1 cellular context compared by ENCODE assay signal in genomic region chr5:1171340-1171941, GRCh38.
TF ChIP-seq lines count a peak whose summit lies in the region.

No MANE protein-coding gene starts in this region.

TF ChIP-seq in K562, 482 proteins besides CTCF, POLR2A, EP300 and RAD21 (continued from another document and continues in another):
- no peak for TF ChIP-seq RREB1 (CRISPR knock-in tag; IDR thresholded peaks at IDR 0.05)
- TF ChIP-seq PRMT5 (CRISPR knock-in tag; IDR thresholded peaks at IDR 0.05): no peak
- no peak for TF ChIP-seq BRD4 (IDR thresholded peaks at IDR 0.05)
- peak; percentile 53; the same call in 1 of the 2 replicates for TF ChIP-seq ZEB2 (IDR thresholded peaks at IDR 0.05)
- TF ChIP-seq PATZ1 (CRISPR knock-in tag; IDR thresholded peaks at IDR 0.05; ENCODE audit: borderline replicate concordance): no peak
- TF ChIP-seq DMBX1 (CRISPR knock-in tag; IDR thresholded peaks at IDR 0.05; ENCODE audit: borderline replicate concordance): no peak
- no peak for TF ChIP-seq HDAC2 (IDR thresholded peaks at IDR 0.05)
- TF ChIP-seq STAT5B (CRISPR knock-in tag; IDR thresholded peaks at IDR 0.05): no peak
- no peak for TF ChIP-seq MLLT1 (IDR thresholded peaks at IDR 0.05)
- no peak for TF ChIP-seq FIP1L1 (IDR thresholded peaks at IDR 0.05; ENCODE audit: low read depth, low read length, poor library complexity, severe bottlenecking)
- TF ChIP-seq PBX2 (CRISPR knock-in tag; IDR thresholded peaks at IDR 0.05; ENCODE audit: low read depth): no peak
- TF ChIP-seq PBX2 (tag; conservative IDR thresholded peaks at IDR 0.05; ENCODE audit: low read depth): no peak
- no peak for TF ChIP-seq CEBPZ (IDR thresholded peaks at IDR 0.05; ENCODE audit: borderline replicate concordance, low read depth, low read length)
- no peak for TF ChIP-seq TSHZ1 (CRISPR knock-in tag; IDR thresholded peaks at IDR 0.05)
- TF ChIP-seq THAP12 (CRISPR knock-in tag; IDR thresholded peaks at IDR 0.05): no peak
- TF ChIP-seq TEAD4 (IDR thresholded peaks at IDR 0.05; ENCODE audit: low read length): peak; percentile 58
- TF ChIP-seq TEAD4 (CRISPR knock-in tag; IDR thresholded peaks at IDR 0.05; ENCODE audit: borderline replicate concordance): no peak
- no peak for TF ChIP-seq OTX1 (CRISPR knock-in tag; IDR thresholded peaks at IDR 0.05)
- no peak; a peak in 1 of 4 replicates for TF ChIP-seq FOXA3 (CRISPR knock-in tag; conservative IDR thresholded peaks at IDR 0.05 in 1 of 2, IDR thresholded peaks at IDR 0.05 in 1 of 2)
- no peak for TF ChIP-seq PHF21A (IDR thresholded peaks at IDR 0.05; ENCODE audit: borderline replicate concordance, low read depth)
- no peak for TF ChIP-seq HNRNPUL1 (IDR thresholded peaks at IDR 0.05; ENCODE audit: low read length)
- TF ChIP-seq ZHX1 (conservative IDR thresholded peaks at IDR 0.05; ENCODE audit: low read length): no peak
- no peak for TF ChIP-seq IRF9 (tag; IDR thresholded peaks at IDR 0.05)
- no peak for TF ChIP-seq RBM14 (IDR thresholded peaks at IDR 0.05; ENCODE audit: borderline replicate concordance, insufficient read depth, low read depth, low read length)
- 0 out of 2 replicates have a peak, but pooled peaks have one; percentile 34 for TF ChIP-seq BCOR (IDR thresholded peaks at IDR 0.05)
- peak; percentile 21; the same call in 1 of the 2 replicates for TF ChIP-seq MTA1 (IDR thresholded peaks at IDR 0.05; ENCODE audit: borderline replicate concordance)
